ENCODE assay signal across 24 cellular contexts in the genomic region with DNA sequence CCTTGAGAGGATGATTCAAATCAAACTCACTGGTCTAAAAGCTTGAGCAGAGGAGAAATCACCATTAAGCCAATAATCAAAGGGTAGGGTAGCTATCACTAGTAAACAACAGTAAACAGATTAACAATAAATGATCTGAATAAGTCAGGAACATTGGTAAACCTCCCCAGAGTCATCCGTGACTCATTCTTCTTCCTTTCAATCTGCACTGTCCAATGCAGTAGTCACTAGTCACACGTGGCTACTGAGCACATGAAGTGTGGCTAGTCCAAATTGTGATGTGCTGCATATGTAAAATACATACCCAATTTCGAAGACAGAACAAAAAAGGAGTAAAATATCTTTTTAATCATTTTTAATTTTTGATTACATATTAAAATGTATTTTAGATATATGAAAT.
DNase-seq lines count a peak whose midpoint lies in the region; ATAC-seq and TF ChIP-seq lines count a peak whose summit lies in the region.
"Had no signal": no experiment of that assay in that cellular context is flagged by ENCODE, and none has a peak within 500 bp of the region (broad histone marks: within the 10 kb centered on the region; RNA-seq: fewer than 3 reads in every experiment).

No MANE protein-coding gene starts in this region.

- no peaks in the 10 kb centered on the region for H3K4me1 ChIP-seq in HAP-1
- H3K4me1 ChIP-seq: BLaER1, pancreas, right atrium auricular region, transverse colon had no signal

- DNase-seq in HCEC 1CT (peak; percentile 67), RPMI7951 (ENCODE audit: low read depth) (peak; percentile 4), epithelial cell of esophagus (ENCODE audit: low read depth) (peak; percentile 69), renal cortical epithelial cell (ENCODE audit: low read depth) (peak; percentile 6), HAP-1 (ENCODE audit: low spot score in 2 of 2) (no peak), OCI-M2 (lab: John Stamatoyannopoulos, UW; ENCODE audit: unreplicated experiment) (no peak)
- DNase-seq: activated CD4-positive, alpha-beta memory T cell treated with anti-CD3 and anti-CD28 coated beads for 36 hours; activated CD8-positive, alpha-beta memory T cell treated with anti-CD3 and anti-CD28 coated beads, Interleukin-2, amount 50 U/mL, for 48 hours; anterior cingulate cortex; caudate nucleus; DMS79; mesenchymal stem cell; NCI-H1417 treated with DMSO at 0.1 percent for 48 hours; NCI-H2081 treated with DMSO at 0.1 percent for 48 hours; NCI-H345; NCI-H748 treated with DMSO at 0.1 percent for 48 hours; pancreas; RPMI8226; stimulated activated CD4-positive, alpha-beta T cell treated with anti-CD3 and anti-CD28 coated beads, Interleukin-2, amount 100 ng/mL, for 24 hours; T-helper 1 cell; transverse colon had no signal

- peaks cover 6% of the 10 kb centered on the region for H3K36me3 ChIP-seq in HAP-1 (replicated peaks)

- no peak for ATAC-seq in HG03045 (IDR thresholded peaks at IDR 0.05; ENCODE audit: unreplicated experiment)
- ATAC-seq: pancreas had no signal

- no peaks in the 10 kb centered on the region for H3K27me3 ChIP-seq in HAP-1 (ENCODE audit: low read depth)
- H3K27me3 ChIP-seq: BLaER1, pancreas, right atrium auricular region, transverse colon had no signal

- in situ Hi-C loops in HAP-1 (cut with MboI; ENCODE audit: low sequenced_read_pairs): no loop called here

- H3K4me3 ChIP-seq in epithelial cell of esophagus (ENCODE audit: low read length): no peak overlapping the region
- H3K4me3 ChIP-seq in HAP-1: no peak overlapping the region
- H3K4me3 ChIP-seq: BLaER1, pancreas, right atrium auricular region, transverse colon had no signal

- no peak for TF ChIP-seq CTCF in epithelial cell of esophagus (IDR thresholded peaks at IDR 0.05; ENCODE audit: insufficient read depth, low read depth, low read length, missing control alignments)

- no peaks in the 10 kb centered on the region for H3K9me3 ChIP-seq in HAP-1
- H3K9me3 ChIP-seq: BLaER1, pancreas, right atrium auricular region, transverse colon had no signal

Comparison
In these comparisons a context has a peak if more than half of its experiments do, and no peak if none do; other contexts are left out.
1. DNase-seq: peak in HCEC 1CT (single experiment), RPMI7951 (single experiment), epithelial cell of esophagus (single experiment) and renal cortical epithelial cell (single experiment); none in HAP-1 (0 of 2) and OCI-M2 (single experiment).